ENCODE assay signal across 31 cellular contexts in the genomic region with DNA sequence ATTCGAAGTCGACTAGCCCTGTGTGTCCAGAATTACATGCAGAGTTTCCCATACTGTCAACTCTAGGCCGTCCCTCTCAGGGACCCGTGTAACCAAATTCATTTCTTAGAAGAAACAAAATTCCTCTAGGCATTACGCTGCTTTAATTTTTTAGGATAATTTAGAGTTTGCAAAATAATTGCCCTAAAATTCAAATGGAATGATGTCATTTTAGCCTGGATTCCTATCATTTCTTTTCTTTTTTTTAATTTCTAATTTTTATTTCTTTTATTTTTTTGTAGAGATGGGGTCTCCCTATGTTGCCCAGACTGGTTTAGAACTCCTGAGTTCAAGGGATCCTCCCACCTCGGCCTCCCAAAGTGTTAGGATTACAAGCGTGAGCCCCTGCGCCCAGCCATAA. TPM values are rescaled to one million over a fixed set of nuclear protein-coding genes. Genes with fewer than 3 reads are reported as not detected.
"Had no signal": no experiment of that assay in that cellular context is flagged by ENCODE, and none has a peak within 500 bp of the region (broad histone marks: within the 10 kb centered on the region; RNA-seq: fewer than 3 reads in every experiment).

No MANE protein-coding gene starts in this region.

- FAIRE-seq: endometrium, islet of Langerhans, keratinocyte had no signal

- DNase-seq: colonic mucosa; cortex of kidney; effector CD8-positive, alpha-beta T cell; effector memory CD8-positive, alpha-beta T cell; endodermal cell; erythroblast; esophagus squamous epithelium; foreskin fibroblast; foreskin melanocyte; heart right ventricle; hippocampal formation; left cardiac atrium; mesenchymal stem cell; naive B cell had no signal

- H3K27me3 ChIP-seq: colonic mucosa had no signal

- H3K27ac ChIP-seq: colonic mucosa, epithelial cell of prostate, esophagus squamous epithelium, gastrocnemius medialis, heart right ventricle, lower lobe of right lung had no signal

- H3K36me3 ChIP-seq: colonic mucosa, esophagus squamous epithelium, gastrocnemius medialis, heart right ventricle, lower lobe of right lung had no signal

- H3K4me1 ChIP-seq: colonic mucosa, gastrocnemius medialis, heart right ventricle, lower lobe of right lung had no signal

- H3K9me3 ChIP-seq: colonic mucosa, mucosa of descending colon had no signal

- H3K4me3 ChIP-seq: colonic mucosa, esophagus squamous epithelium, gastrocnemius medialis, heart right ventricle, lower lobe of right lung, mucosa of descending colon had no signal

RNA-seq across cellular contexts. Expression of gene ATP4B, which starts 1.3 kb away (rescaled TPM):
- total RNA-seq: colonic mucosa, dermis microvascular lymphatic vessel endothelial cell, endodermal cell, esophagus mucosa, esophagus squamous epithelium, gastrocnemius medialis, heart right ventricle, kidney epithelial cell, left cardiac atrium, left ventricle myocardium superior, lower leg skin, lower lobe of right lung, lung microvascular endothelial cell, mesenteric fat pad, mesothelial cell of epicardium, myocyte had no signal
- polyA plus RNA-seq: keratinocyte had no signal

RNA-seq across cellular contexts. Expression of gene GRK1, which starts 7.7 kb away (rescaled TPM):
- total RNA-seq: dermis microvascular lymphatic vessel endothelial cell, esophagus mucosa, esophagus squamous epithelium, glomerular endothelial cell, kidney epithelial cell, lower leg skin, lower lobe of right lung, lung microvascular endothelial cell, mesenteric fat pad, myocyte had no signal
- polyA plus RNA-seq: keratinocyte had no signal
